Comparison of ENCODE assay signal across 16 cellular contexts in the genomic region with DNA sequence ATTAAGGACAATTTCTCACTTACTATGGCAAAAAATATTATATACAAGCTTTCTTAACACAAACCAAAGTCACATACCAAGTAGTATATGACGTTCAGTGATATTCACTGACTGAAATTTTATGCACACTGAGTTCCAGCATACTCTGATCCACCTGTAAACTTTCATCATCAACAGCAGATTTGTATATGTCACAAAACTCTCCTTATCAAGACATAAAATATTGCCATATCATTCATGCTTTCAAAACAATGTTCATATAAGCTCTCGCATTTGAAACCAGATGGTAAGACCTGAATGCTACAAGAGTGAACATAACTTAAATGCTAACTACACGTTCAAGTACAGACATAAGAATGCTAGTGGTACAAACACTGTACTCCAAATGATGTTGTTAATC. TPM values are rescaled to one million over a fixed set of nuclear protein-coding genes. Genes with fewer than 3 reads are reported as not detected.
DNase-seq lines count a peak whose midpoint lies in the region; ATAC-seq and TF ChIP-seq lines count a peak whose summit lies in the region.
"Had no signal": no experiment of that assay in that cellular context is flagged by ENCODE, and none has a peak within 500 bp of the region (broad histone marks: within the 10 kb centered on the region; RNA-seq: fewer than 3 reads in every experiment).

No MANE protein-coding gene starts in this region.

- H3K36me3 Mint-ChIP-seq in CD8-positive, alpha-beta memory T cell, result peaks cover 0 to 56% (median 9%) of the 10 kb centered on the region in 3 donors
- H3K36me3 Mint-ChIP-seq in immature natural killer cell, result peaks cover 0 to 22% (median under 1%) of the 10 kb centered on the region in 3 donors

- no peaks in the 10 kb centered on the region for H3K9me3 Mint-ChIP-seq in CD8-positive, alpha-beta memory T cell
- H3K9me3 Mint-ChIP-seq in immature natural killer cell, result no peaks in the 10 kb centered on the region

- H3K4me1 ChIP-seq in CD8-positive, alpha-beta memory T cell (ENCODE audit: insufficient read depth, low read length), result peaks cover 10% of the 10 kb centered on the region
- H3K4me1 ChIP-seq in OCI-LY7 (ENCODE audit: insufficient read depth, low read length, poor library complexity, severe bottlenecking), result peaks cover 91% of the 10 kb centered on the region
- peaks cover 0 to 79% (median 66%) of the 10 kb centered on the region in 4 donors for H3K4me1 ChIP-seq in sigmoid colon
- H3K4me1 ChIP-seq: BE2C, Caco-2 had no signal

- TF ChIP-seq EP300 in sigmoid colon (IDR thresholded peaks at IDR 0.05), result no peak

- no peaks in the 10 kb centered on the region for H3K9me3 ChIP-seq in CD8-positive, alpha-beta memory T cell (ENCODE audit: low read length)
- H3K9me3 ChIP-seq in OCI-LY7 (ENCODE audit: low read length) (no peaks in the 10 kb centered on the region), sigmoid colon (no peaks in the 10 kb centered on the region)
- H3K9me3 ChIP-seq: BE2C, Caco-2 had no signal

- 63 to 69% methylated on average over 3 of the region's 3 CpGs for WGBS in sigmoid colon, 2 donors

- CTCF ChIA-PET in CD8-positive, alpha-beta memory T cell (lab: Charles Lee), result no interaction called here
- CTCF ChIA-PET in OCI-LY7 (lab: Charles Lee; ENCODE audit: unreplicated experiment), result no interaction called here

- POLR2A ChIA-PET in CD8-positive, alpha-beta memory T cell (lab: Charles Lee), result no interaction called here
- POLR2A ChIA-PET in OCI-LY7 (lab: Charles Lee), result interaction anchor here (0.6 to 3.4 kb wide), 6 partner anchors 9 to 53 kb away, joined by 3 to 19 read pairs (median 8); no protein-coding TSS in a partner anchor

- H3K79me2 ChIP-seq in OCI-LY7 (ENCODE audit: insufficient read depth, low read depth, low read length), result peaks cover 85% of the 10 kb centered on the region

- H4K20me1 ChIP-seq in OCI-LY7 (ENCODE audit: insufficient read depth, low read length), result peaks cover 15% of the 10 kb centered on the region; the same call in 1 of the 2 replicates

- H3K4me1 Mint-ChIP-seq in CD8-positive, alpha-beta memory T cell, result peaks cover 48 to 76% (median 71%) of the 10 kb centered on the region in 3 donors
- peaks cover 60 to 85% of the 10 kb centered on the region in 2 donors for H3K4me1 Mint-ChIP-seq in immature natural killer cell

- TF ChIP-seq POLR2A in sigmoid colon (IDR thresholded peaks at IDR 0.05), result no peak

- no peak overlapping the region for H3K27ac ChIP-seq in CD8-positive, alpha-beta memory T cell (ENCODE audit: low read depth, low read length)
- H3K27ac ChIP-seq in OCI-LY7 (ENCODE audit: low read depth, low read length, poor library complexity, severe bottlenecking), result peak overlapping the region; percentile 37
- H3K27ac ChIP-seq in sigmoid colon, result peak overlapping the region in 3 of 4 donors; percentile 70 to 81 (median 76)

- H3K27me3 Mint-ChIP-seq in CD8-positive, alpha-beta memory T cell, result no peaks in the 10 kb centered on the region
- H3K27me3 Mint-ChIP-seq in immature natural killer cell (ENCODE audit: low read depth in 3 of 3), result peaks cover 0 to 12% (median under 1%) of the 10 kb centered on the region in 3 donors

- no peaks in the 10 kb centered on the region for H3K9me2 ChIP-seq in OCI-LY7 (ENCODE audit: insufficient read depth, low read length)

- ATAC-seq in GM19324 (IDR thresholded peaks at IDR 0.05; ENCODE audit: low FRiP score, unreplicated experiment), result no peak
- ATAC-seq: Panc1, SK-N-SH treated with all-trans-retinoic acid at 6 μM for 48 hours had no signal

- TF ChIP-seq CTCF in OCI-LY7 (conservative IDR thresholded peaks at IDR 0.05; ENCODE audit: low read length) (no peak), sigmoid colon (IDR thresholded peaks at IDR 0.05) (no peak)

- peak overlapping the region; percentile 39 for H3K4me2 ChIP-seq in OCI-LY7 (ENCODE audit: low read length)

- H3K36me3 ChIP-seq in CD8-positive, alpha-beta memory T cell (ENCODE audit: insufficient read depth, low read length), result peaks cover 19% of the 10 kb centered on the region
- H3K36me3 ChIP-seq in OCI-LY7 (ENCODE audit: insufficient read depth, low read length), result peaks cover 94% of the 10 kb centered on the region
- H3K36me3 ChIP-seq in sigmoid colon, result peaks cover 0 to 11% (median 0%) of the 10 kb centered on the region in 4 donors

- no peak overlapping the region for H2AFZ ChIP-seq in OCI-LY7 (ENCODE audit: low read length)

- H3K27ac Mint-ChIP-seq in CD8-positive, alpha-beta memory T cell, result peak overlapping the region in 7 of 8 donors; percentile 13 to 80 (median 71)
- peak overlapping the region in 5 of 6 donors; percentile 48 to 85 (median 60) for H3K27ac Mint-ChIP-seq in immature natural killer cell

- H3K4me3 Mint-ChIP-seq in CD8-positive, alpha-beta memory T cell, result no peak overlapping the region
- no peak overlapping the region for H3K4me3 Mint-ChIP-seq in immature natural killer cell

- no peak for DNase-seq in CD8-positive, alpha-beta memory T cell
- no peak for DNase-seq in OCI-LY7 (ENCODE audit: low spot score)
- no peak for DNase-seq in immature natural killer cell
- no peak for DNase-seq in sigmoid colon
- DNase-seq in NCI-H446 (lab: John Stamatoyannopoulos, UW), result no peak
- DNase-seq in NCI-H2171 (lab: John Stamatoyannopoulos, UW), result no peak
- DNase-seq: BE2C, Caco-2, NCI-H1436 treated with DMSO at 0.1 percent for 48 hours, NCI-H2081 treated with DMSO at 0.1 percent for 48 hours, NCI-H2227 treated with DMSO at 0.1 percent for 48 hours, NCI-H69, Right ventricle myocardium superior had no signal

- intact Hi-C loops in OCI-LY7 (cut with micrococcal nuclease; ENCODE audit: unreplicated experiment), result no loop called here
- intact Hi-C loops in sigmoid colon (cut with DNase I), result no loop called here

- H3K4me3 ChIP-seq in CD8-positive, alpha-beta memory T cell (ENCODE audit: low read length), result no peak overlapping the region
- H3K4me3 ChIP-seq in OCI-LY7 (ENCODE audit: low read depth, low read length, poor library complexity, severe bottlenecking) (no peak overlapping the region), sigmoid colon (no peak overlapping the region)

- no peaks in the 10 kb centered on the region for H3K27me3 ChIP-seq in CD8-positive, alpha-beta memory T cell (ENCODE audit: insufficient read depth, low read length, poor library complexity, severe bottlenecking)
- H3K27me3 ChIP-seq in sigmoid colon, result no peaks in the 10 kb centered on the region
- H3K27me3 ChIP-seq: BE2C had no signal

- BruUV-seq in OCI-LY7 (replicated peaks; lab: Mats Ljungman, UMichigan), result no TSS peak

RNA-seq across cellular contexts. Expression of gene GNA13, which starts 46.7 kb away (rescaled TPM):
- total RNA-seq in CD8-positive, alpha-beta memory T cell, result 10 to 100 TPM; 59.0 to 60.1 TPM
- 48.2 TPM for polyA plus RNA-seq in CD8-positive, alpha-beta memory T cell
- total RNA-seq in OCI-LY7 (2014; rRNA removed; shearing (Covaris generic)), result 70.6 and 76.5 TPM in 2 replicates
- total RNA-seq in OCI-LY7 (2022) (136 and 141 TPM in 2 replicates), sigmoid colon (100 to 1,000 TPM in 2 of 4 donors, 10 to 100 TPM in 2; 72.8 to 120 (median 96.4) TPM)
- polyA plus RNA-seq in immature natural killer cell (10 to 100 TPM; 40.0 to 58.3 (median 51.7) TPM), sigmoid colon (10 to 100 TPM; 33.1 to 62.9 (median 39.6) TPM)
